1 cellular context compared by ENCODE assay signal in genomic region chr1:2506007-2506860, GRCh38.
TF ChIP-seq lines count a peak whose summit lies in the region.

No MANE protein-coding gene starts in this region.

TF ChIP-seq in HEK293, 187 proteins besides CTCF, POLR2A, EP300 and RAD21 (continued from another document):
- TF ChIP-seq PRDM4 (tag by site-specific recombination; IDR thresholded peaks at IDR 0.05), result no peak
- peak; percentile 78 for TF ChIP-seq KLF1 (tag by site-specific recombination; IDR thresholded peaks at IDR 0.05)
- TF ChIP-seq, protein P1, sequence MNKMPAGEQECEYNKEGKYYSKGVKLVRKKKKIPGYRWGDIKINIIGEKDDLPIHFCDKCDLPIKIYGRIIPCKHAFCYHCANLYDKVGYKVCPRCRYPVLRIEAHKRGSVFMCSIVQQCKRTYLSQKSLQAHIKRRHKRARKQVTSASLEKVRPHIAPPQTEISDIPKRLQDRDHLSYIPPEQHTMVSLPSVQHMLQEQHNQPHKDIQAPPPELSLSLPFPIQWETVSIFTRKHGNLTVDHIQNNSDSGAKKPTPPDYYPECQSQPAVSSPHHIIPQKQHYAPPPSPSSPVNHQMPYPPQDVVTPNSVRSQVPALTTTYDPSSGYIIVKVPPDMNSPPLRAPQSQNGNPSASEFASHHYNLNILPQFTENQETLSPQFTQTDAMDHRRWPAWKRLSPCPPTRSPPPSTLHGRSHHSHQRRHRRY (tag by site-specific recombination; IDR thresholded peaks at IDR 0.05), result no peak
- no peak for TF ChIP-seq ZNF211 (tag by site-specific recombination; IDR thresholded peaks at IDR 0.05; ENCODE audit: low read depth)
- no peak for TF ChIP-seq ZNF561 (tag by site-specific recombination; IDR thresholded peaks at IDR 0.05; ENCODE audit: borderline replicate concordance)
- TF ChIP-seq TCF7L2 (IDR thresholded peaks at IDR 0.05; ENCODE audit: borderline replicate concordance, low read depth, low read length), result no peak
- TF ChIP-seq ZFHX2 (tag by site-specific recombination; conservative IDR thresholded peaks at IDR 0.05), result peak; percentile 27; the same call in 1 of the 2 replicates
- peak; percentile 51 for TF ChIP-seq KLF9 (tag by site-specific recombination; IDR thresholded peaks at IDR 0.05; ENCODE audit: low read depth)
TF ChIP-seq in HEK293: peak in this region for 5.
